In the genomic region with DNA sequence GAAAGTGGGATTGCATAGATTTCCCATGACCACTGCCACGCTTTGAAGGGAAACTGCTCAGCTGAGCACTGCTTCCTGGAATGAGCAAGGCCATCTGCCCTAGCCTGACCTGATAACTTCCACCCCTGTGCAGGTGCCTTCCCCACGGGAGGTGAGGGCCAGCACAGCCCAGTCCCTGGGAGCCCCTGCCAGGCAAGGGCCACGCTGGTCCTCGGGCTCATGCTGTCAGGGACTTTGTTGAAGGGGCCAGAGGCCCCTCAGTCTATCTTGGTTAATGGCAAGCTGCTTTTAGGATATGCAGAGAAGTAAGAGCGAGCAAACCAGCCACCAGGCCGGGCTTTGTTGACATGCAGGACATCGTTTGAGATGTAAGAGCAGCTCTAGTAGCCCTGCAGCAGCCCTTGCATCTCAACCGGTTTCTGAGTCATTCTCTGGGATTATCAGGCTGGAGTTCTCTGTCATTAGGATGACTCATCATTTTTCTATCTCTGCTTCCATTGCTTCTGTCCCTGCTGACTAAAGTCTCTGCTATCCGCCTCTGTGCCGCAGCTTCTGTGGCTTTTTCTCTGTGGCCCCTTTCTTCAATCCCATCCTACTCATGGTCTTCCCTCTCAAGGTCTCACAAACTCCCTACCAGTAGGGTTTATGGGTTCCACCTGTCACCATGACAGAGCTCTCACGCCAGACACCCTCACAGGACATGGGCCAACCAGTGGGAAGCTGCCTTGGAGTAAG, we compare ENCODE assay signal across 11 cellular contexts. TPM values are rescaled to one million over a fixed set of nuclear protein-coding genes. Genes with fewer than 3 reads are reported as not detected.
A peak's percentile ranks its signal among the peaks of the same experiment; 100 is the strongest.
DNase-seq lines count a peak whose midpoint lies in the region; ATAC-seq, FAIRE-seq and TF ChIP-seq lines count a peak whose summit lies in the region.
"Had no signal": no experiment of that assay in that cellular context is flagged by ENCODE, and none has a peak within 500 bp of the region (broad histone marks: within the 10 kb centered on the region; RNA-seq: fewer than 3 reads in every experiment).

No MANE protein-coding gene starts in this region.

- H3K18ac ChIP-seq in IMR-90 (ENCODE audit: low read depth, low read length) = peak overlapping the region; percentile 14

- peak overlapping the region; percentile 27 for H2BK5ac ChIP-seq in IMR-90 (ENCODE audit: low read depth, low read length, poor library complexity, severe bottlenecking)

- H3K36me3 ChIP-seq in BLaER1 treated with 17β-estradiol and CSF1 and Interleukin-3, amounts not matched to agents 10 nM and 100 nM = no peaks in the 10 kb centered on the region
- H3K36me3 ChIP-seq in IMR-90 (ENCODE audit: control insufficient read depth, insufficient read depth, low read length) = no peaks in the 10 kb centered on the region
- no peaks in the 10 kb centered on the region for H3K36me3 ChIP-seq in body of pancreas (replicated peaks in 1 of 2; ENCODE audit: insufficient read depth in 1 of 2, low read depth in 2 of 2)
- no peaks in the 10 kb centered on the region for H3K36me3 ChIP-seq in HepG2 (replicated peaks in 1 of 2; ENCODE audit: control insufficient read depth in 1 of 2, insufficient read depth in 2 of 2, low read length in 2 of 2)
- H3K36me3 ChIP-seq: heart right ventricle had no signal

- no peak overlapping the region for H3K56ac ChIP-seq in IMR-90 (ENCODE audit: extremely low read depth, insufficient read depth, low read length)

- H2AK9ac ChIP-seq in IMR-90 (replicated peaks; ENCODE audit: low read depth, low read length, poor library complexity) = peak overlapping the region; percentile 82

- in situ Hi-C loops in IMR-90 (cut with MboI; ENCODE audit: low sequenced_read_pairs) (no loop called here), HepG2 (cut with HindIII; ENCODE audit: extremely low pct_ligation_motif_present, low pct_unique_long_range_greater_than_20kb) (no loop called here)

- H3K79me1 ChIP-seq in IMR-90 (ENCODE audit: low read depth in 1 of 2, low read length in 2 of 2) = no peaks in the 10 kb centered on the region

- H2BK15ac ChIP-seq in IMR-90 (ENCODE audit: low read depth, low read length) = peak overlapping the region; percentile 87

- H4K8ac ChIP-seq in IMR-90 (ENCODE audit: low read depth in 2 of 2, low read length in 2 of 2) = peak overlapping the region in 1 of 2 experiments; percentile 44; a peak in 2 of 4 replicates

- H2AK5ac ChIP-seq in IMR-90 (ENCODE audit: low read depth, low read length) = peak overlapping the region; percentile 92; the same call in 1 of the 2 replicates

- ATAC-seq in IMR-90 (ENCODE audit: low read depth) = peak; percentile 97
- ATAC-seq in body of pancreas = peak; percentile 84
- ATAC-seq in HepG2 = peak; percentile 83
- ATAC-seq in HG03432 (IDR thresholded peaks at IDR 0.05; ENCODE audit: unreplicated experiment) = no peak
- ATAC-seq in naive thymus-derived CD8-positive, alpha-beta T cell = no peak
- ATAC-seq: GM12878 had no signal

- H4K91ac ChIP-seq in IMR-90 (ENCODE audit: insufficient read depth, low read depth, low read length) = peak overlapping the region; percentile 78

- no peak overlapping the region for H3K4me3 Mint-ChIP-seq in naive thymus-derived CD8-positive, alpha-beta T cell

- no peaks in the 10 kb centered on the region for H3K79me2 ChIP-seq in HepG2 (ENCODE audit: insufficient read depth, low read length)

- H3K27me3 ChIP-seq in BLaER1 treated with 17β-estradiol and CSF1 and Interleukin-3, amounts not matched to agents 10 nM and 100 nM = no peaks in the 10 kb centered on the region
- H3K27me3 ChIP-seq in IMR-90 (ENCODE audit: control insufficient read depth, insufficient read depth, low read length) = peaks cover 2% of the 10 kb centered on the region; the same call in 1 of the 2 replicates
- no peaks in the 10 kb centered on the region for H3K27me3 ChIP-seq in body of pancreas
- peaks cover 0 to 4% of the 10 kb centered on the region in 2 experiments; a peak in 2 of 5 replicates for H3K27me3 ChIP-seq in HepG2 (ENCODE audit: control insufficient read depth in 1 of 2, insufficient read depth in 2 of 2, low read length in 2 of 2)
- H3K27me3 ChIP-seq: heart right ventricle had no signal

- peak overlapping the region; percentile 63 for H3K4ac ChIP-seq in IMR-90 (ENCODE audit: low read depth, low read length)

- CTCF ChIA-PET in IMR-90 (lab: Yijun Ruan, JAX) = interaction anchor here (0.6 to 0.7 kb wide), 2 partner anchors 21 to 1137 kb away, joined by 3 to 4 read pairs; no protein-coding TSS in a partner anchor
- CTCF ChIA-PET in HepG2 (lab: Yijun Ruan, JAX; ENCODE audit: low intra/inter-chr PET ratio, low total read pairs) = no interaction called here

- TF ChIP-seq EP300 in HepG2 (IDR thresholded peaks at IDR 0.05; ENCODE audit: low read depth in 2 of 2, low read length in 2 of 2) = no peak
- TF ChIP-seq EP300 in HepG2 (CRISPR knock-in tag; IDR thresholded peaks at IDR 0.05; ENCODE audit: borderline replicate concordance) = no peak

- no peak overlapping the region for H3K9ac ChIP-seq in BLaER1 treated with 17β-estradiol and CSF1 and Interleukin-3, amounts not matched to agents 10 nM and 100 nM
- H3K9ac ChIP-seq in IMR-90 (ENCODE audit: low read depth, low read length) (no peak overlapping the region), HepG2 (ENCODE audit: insufficient read depth, low read depth, low read length) (peak overlapping the region; percentile 38)

- peaks cover 4% of the 10 kb centered on the region for H3K9me1 ChIP-seq in IMR-90 (ENCODE audit: insufficient read depth, low read length)

- H3K4me1 Mint-ChIP-seq in naive thymus-derived CD8-positive, alpha-beta T cell = peaks cover 5 to 15% (median 9%) of the 10 kb centered on the region in 4 donors

- H4K5ac ChIP-seq in IMR-90 (ENCODE audit: low read depth, low read length) = no peak overlapping the region

- H3K27ac ChIP-seq in BLaER1 treated with 17β-estradiol and CSF1 and Interleukin-3, amounts not matched to agents 10 nM and 100 nM = peak overlapping the region in 2 of 11 experiments; percentile 23 to 58; a peak in 3 of 22 replicates
- H3K27ac ChIP-seq in IMR-90 (ENCODE audit: insufficient read depth, low read length) (peak overlapping the region; percentile 56; the same call in 1 of the 2 replicates), body of pancreas (peak overlapping the region in 1 of 4 donors; percentile 32), HepG2 (ENCODE audit: extremely low read length, insufficient read depth, low read length) (peak overlapping the region; percentile 54)
- H3K27ac ChIP-seq: heart right ventricle had no signal

- WGBS in IMR-90 (ENCODE audit: extremely low coverage in 2 of 2, insufficient read length in 1 of 2), 2 experiments = 3% methylated on average over 5 of the region's 11 CpGs; no CpG with 5 or more reads in 1 of the 2 experiments
- WGBS in body of pancreas, 2 donors = 43 to 51% methylated on average over 8 to 11 of the region's 11 CpGs
- 22% methylated on average over 6 of the region's 11 CpGs for WGBS in HepG2 (ENCODE audit: low lambda C conversion rate)

- H2AFZ ChIP-seq in IMR-90 (replicated peaks; ENCODE audit: low read length, poor library complexity) = peak overlapping the region; percentile 76
- H2AFZ ChIP-seq in HepG2 (ENCODE audit: low read length) = no peak overlapping the region

- TF ChIP-seq CTCF in IMR-90 (conservative IDR thresholded peaks at IDR 0.05; ENCODE audit: low read depth, low read length) (no peak), body of pancreas (IDR thresholded peaks at IDR 0.05) (no peak), HepG2 (CRISPR knock-in tag; IDR thresholded peaks at IDR 0.05) (no peak)

- peak overlapping the region in 1 of 10 donors; percentile 64 for H3K27ac Mint-ChIP-seq in naive thymus-derived CD8-positive, alpha-beta T cell

- no peaks in the 10 kb centered on the region for H3K9me3 Mint-ChIP-seq in naive thymus-derived CD8-positive, alpha-beta T cell

- no TSS peak for BruUV-seq in IMR-90 (replicated peaks; lab: Mats Ljungman, UMichigan)
- no TSS peak for BruUV-seq in HepG2 (replicated peaks; lab: Mats Ljungman, UMichigan)

- TF ChIP-seq RAD21 in IMR-90 (IDR thresholded peaks at IDR 0.05; ENCODE audit: low read length) (no peak), HepG2 (CRISPR knock-in tag; IDR thresholded peaks at IDR 0.05) (no peak)

- H3K36me3 Mint-ChIP-seq in naive thymus-derived CD8-positive, alpha-beta T cell = no peaks in the 10 kb centered on the region

- TF ChIP-seq POLR2A in IMR-90 (IDR thresholded peaks at IDR 0.05; ENCODE audit: low read depth, low read length) = no peak
- no peak for TF ChIP-seq POLR2A in body of pancreas (IDR thresholded peaks at IDR 0.05)
- TF ChIP-seq POLR2A in HepG2 (IDR thresholded peaks at IDR 0.05; ENCODE audit: insufficient read depth in 1 of 2, low read depth in 2 of 2, low read length in 2 of 2) = no peak

- H2BK20ac ChIP-seq in IMR-90 (ENCODE audit: low read depth, low read length) = peak overlapping the region; percentile 86

- no peak overlapping the region for H3K4me3 ChIP-seq in BLaER1 treated with 17β-estradiol and CSF1 and Interleukin-3, amounts not matched to agents 10 nM and 100 nM
- H3K4me3 ChIP-seq in IMR-90 (ENCODE audit: insufficient read depth, low read depth, low read length) (no peak overlapping the region), body of pancreas (no peak overlapping the region), HepG2 (replicated peaks in 1 of 3; ENCODE audit: insufficient read depth in 1 of 3, low read depth in 2 of 3, low read length in 3 of 3) (peak overlapping the region; percentile 25 to 69 (median 43); a peak in 5 of 6 replicates)
- H3K4me3 ChIP-seq: GM12878, heart right ventricle had no signal

- no peaks in the 10 kb centered on the region for H4K20me1 ChIP-seq in BLaER1 treated with 17β-estradiol and CSF1 and Interleukin-3, amounts not matched to agents 10 nM and 100 nM
- H4K20me1 ChIP-seq in IMR-90 (ENCODE audit: insufficient read depth, low read length) (no peaks in the 10 kb centered on the region), HepG2 (ENCODE audit: insufficient read depth, low read length) (no peaks in the 10 kb centered on the region)

- peak overlapping the region; percentile 16; the same call in 1 of the 2 replicates for H3K14ac ChIP-seq in IMR-90 (replicated peaks; ENCODE audit: low read depth, low read length)

- peak; percentile 63 for FAIRE-seq in HepG2 (lab: Jason Lieb, UNC)
- FAIRE-seq: GM12878 had no signal

- no peak overlapping the region for H3K23ac ChIP-seq in IMR-90 (ENCODE audit: low read depth, low read length)

- peaks cover 0 to 19% (median 11%) of the 10 kb centered on the region in 10 experiments; a peak in 15 of 20 replicates for H3K4me1 ChIP-seq in BLaER1 treated with 17β-estradiol and CSF1 and Interleukin-3, amounts not matched to agents 10 nM and 100 nM
- H3K4me1 ChIP-seq in IMR-90 (ENCODE audit: control insufficient read depth, insufficient read depth, low read length) (peaks cover 8% of the 10 kb centered on the region), body of pancreas (peaks cover 19% of the 10 kb centered on the region), HepG2 (ENCODE audit: insufficient read depth, low read length) (peaks cover 41% of the 10 kb centered on the region)

- H3K4me2 ChIP-seq in BLaER1 treated with 17β-estradiol and CSF1 and Interleukin-3, amounts not matched to agents 10 nM and 100 nM = peak overlapping the region in 10 of 11 experiments; percentile 4 to 68 (median 38); a peak in 12 of 22 replicates
- H3K4me2 ChIP-seq in IMR-90 (ENCODE audit: low read depth, low read length) = peak overlapping the region; percentile 23
- peak overlapping the region; percentile 92 for H3K4me2 ChIP-seq in HepG2 (ENCODE audit: low read depth, low read length)

- H3K9me3 ChIP-seq in BLaER1 treated with 17β-estradiol and CSF1 and Interleukin-3, amounts not matched to agents 10 nM and 100 nM (replicated peaks in 1 of 11) = no peaks in the 10 kb centered on the region
- H3K9me3 ChIP-seq in IMR-90 (ENCODE audit: control insufficient read depth, insufficient read depth, low read length) = no peaks in the 10 kb centered on the region
- H3K9me3 ChIP-seq in body of pancreas = no peaks in the 10 kb centered on the region
- no peaks in the 10 kb centered on the region for H3K9me3 ChIP-seq in HepG2 (ENCODE audit: low read length)
- H3K9me3 ChIP-seq: heart right ventricle had no signal

- intact Hi-C loops in IMR-90 (cut with micrococcal nuclease) (no loop called here), body of pancreas (cut with DNase I) (no loop called here), HepG2 (cut with micrococcal nuclease; ENCODE audit: unreplicated experiment) (no loop called here)

- peak overlapping the region; percentile 76 for H2BK120ac ChIP-seq in IMR-90 (ENCODE audit: low read depth, low read length)

- dilution Hi-C loops in IMR-90 (cut with HindIII; ENCODE audit: low sequenced_read_pairs, unreplicated experiment) = no loop called here

- H3K27me3 Mint-ChIP-seq in naive thymus-derived CD8-positive, alpha-beta T cell = peaks cover 0 to 9% (median 0%) of the 10 kb centered on the region in 5 donors

- DNase-seq in IMR-90 (peak; percentile 95), body of pancreas (peak; percentile 27 to 57 (median 48)), HepG2 (ENCODE audit: low spot score) (peak; percentile 76), DMS114 treated with DMSO at 0.1 percent for 48 hours (lab: John Stamatoyannopoulos, UW; ENCODE audit: unreplicated experiment) (no peak)
- no peak for DNase-seq in naive thymus-derived CD8-positive, alpha-beta T cell
- no peak for DNase-seq in effector CD8-positive, alpha-beta T cell (lab: John Stamatoyannopoulos, UW)
- DNase-seq: activated CD4-positive, CD25-positive, alpha-beta regulatory T cell treated with anti-CD3 and anti-CD28 coated beads, Interleukin-2, amount 50 U/mL, for 72 hours; heart right ventricle had no signal

- POLR2A ChIA-PET in IMR-90 (lab: Charles Lee; ENCODE audit: unreplicated experiment) = no interaction called here
- POLR2A ChIA-PET in HepG2 (lab: Yijun Ruan, JAX) = no interaction called here
- POLR2A ChIA-PET in naive thymus-derived CD8-positive, alpha-beta T cell (lab: Charles Lee) = no interaction called here

RNA-seq across cellular contexts. Expression of gene IQGAP2, which starts 30.6 kb away (rescaled TPM):
- total RNA-seq in IMR-90 (2012; rRNA removed) (0.28 and 0.36 TPM in 2 replicates), body of pancreas (10 to 100 TPM; 41.2 to 49.5 TPM), HepG2 (2016; rRNA removed; fragmentation: Illumina TruSeq; extraction: Trizol) (83.3 and 143 TPM in 2 replicates)
- polyA plus RNA-seq in IMR-90 (2012; rRNA removed) (0.21 and 0.36 TPM in 2 replicates), HepG2 (2011; rRNA removed) (29.7 and 35.2 TPM in 2 replicates)
- polyA plus RNA-seq in IMR-90 (2012; cell fraction: cytosol; rRNA removed) = 0.05 and 0.12 TPM in 2 replicates
- 0.09 TPM in 1 of 2 replicates, not detected in the other for polyA plus RNA-seq in IMR-90 (2012; cell fraction: nucleus; rRNA removed; ENCODE audit: low replicate concordance)
- total RNA-seq in HepG2 (2016; cell fraction: cytosol; rRNA removed; fragmentation: Illumina TruSeq; extraction: Trizol; ENCODE audit: low read depth) = 6.8 and 9.5 TPM in 2 replicates
- 75.6 and 141 TPM in 2 replicates for total RNA-seq in HepG2 (2016; cell fraction: insoluble cytoplasmic fraction; rRNA removed; fragmentation: Illumina TruSeq; extraction: Trizol)
- total RNA-seq in HepG2 (2016; cell fraction: membrane; rRNA removed; fragmentation: Illumina TruSeq; extraction: Trizol) = 20.0 and 24.2 TPM in 2 replicates
- total RNA-seq in HepG2 (2016; cell fraction: nucleus; rRNA removed; fragmentation: Illumina TruSeq; extraction: Trizol) = 81.7 and 84.7 TPM in 2 replicates
- 21.8 and 27.0 TPM in 2 replicates for polyA plus RNA-seq in HepG2 (2011; cell fraction: cytosol; rRNA removed)
- polyA plus RNA-seq in HepG2 (2011; cell fraction: nucleus; rRNA removed) = 16.5 and 22.9 TPM in 2 replicates
- polyA plus RNA-seq in HepG2 (2012) = 43.2 and 55.6 TPM in 2 replicates
- polyA plus RNA-seq in HepG2 (2016; cell fraction: cytosol; fragmentation: Illumina TruSeq; extraction: Trizol; ENCODE audit: low read depth) = 2.5 and 3.4 TPM in 2 replicates
- 131 and 137 TPM in 2 replicates for polyA plus RNA-seq in HepG2 (2016; cell fraction: insoluble cytoplasmic fraction; fragmentation: Illumina TruSeq; extraction: Trizol; ENCODE audit: low read depth)
- 10.6 and 10.9 TPM in 2 replicates for polyA plus RNA-seq in HepG2 (2016; cell fraction: membrane; fragmentation: Illumina TruSeq; extraction: Trizol; ENCODE audit: low read depth)
- 77.5 and 91.9 TPM in 2 replicates for polyA plus RNA-seq in HepG2 (2016; cell fraction: nucleus; fragmentation: Illumina TruSeq; extraction: Trizol; ENCODE audit: insufficient read depth, low read depth)
- 0.21 and 25.1 TPM in 2 replicates for polyA minus RNA-seq in HepG2 (2011; rRNA and poly(A)+ RNA removed; ENCODE audit: low replicate concordance)
- polyA minus RNA-seq in HepG2 (2011; cell fraction: cytosol; rRNA and poly(A)+ RNA removed) = 51.9 and 82.7 TPM in 2 replicates
- 85.0 and 104 TPM in 2 replicates for polyA minus RNA-seq in HepG2 (2011; cell fraction: nucleus; rRNA and poly(A)+ RNA removed)
- total RNA-seq in naive thymus-derived CD8-positive, alpha-beta T cell = 10 to 100 TPM; 66.7 to 74.0 TPM
- 10 to 100 TPM; 16.2 to 22.0 (median 19.5) TPM for polyA plus RNA-seq in naive thymus-derived CD8-positive, alpha-beta T cell

Comparison
In these comparisons a context has a peak if more than half of its experiments do, and no peak if none do; other contexts are left out.
1. H3K4me2 ChIP-seq: peak in every context shown above with its lines; median percentile 92 in HepG2; 38 in BLaER1 treated with 17β-estradiol and CSF1 and Interleukin-3, amounts not matched to agents 10 nM and 100 nM; 23 in IMR-90.
2. H3K4me3 ChIP-seq: peak in HepG2 (3 of 3); none in BLaER1 treated with 17β-estradiol and CSF1 and Interleukin-3, amounts not matched to agents 10 nM and 100 nM (0 of 10), IMR-90 (single experiment) and body of pancreas (0 of 2).
3. ATAC-seq: peak in IMR-90 (single experiment), body of pancreas (single experiment) and HepG2 (single experiment); none in HG03432 (single experiment) and naive thymus-derived CD8-positive, alpha-beta T cell (0 of 2).
4. DNase-seq: peak in IMR-90 (single experiment), body of pancreas (4 of 4) and HepG2 (single experiment); none in DMS114 treated with DMSO at 0.1 percent for 48 hours (single experiment), naive thymus-derived CD8-positive, alpha-beta T cell (0 of 10) and effector CD8-positive, alpha-beta T cell (single experiment).